ENCODE assay signal across 8 cellular contexts in genomic region chr2:175180701-175181103, GRCh38. TPM values are rescaled to one million over a fixed set of nuclear protein-coding genes. Genes with fewer than 3 reads are reported as not detected.
DNase-seq lines count a peak whose midpoint lies in the region; ATAC-seq and TF ChIP-seq lines count a peak whose summit lies in the region.

No MANE protein-coding gene starts in this region.

- DNase-seq in GM10266 (ENCODE audit: extremely low spot score), result peak; percentile 48
- peak; percentile 34 for DNase-seq in LHCN-M2 (ENCODE audit: low read depth)
- peak; percentile 26 for DNase-seq in WERI-Rb-1
- DNase-seq in coronary artery (ENCODE audit: low spot score), result peak; percentile 74
- peak in 1 of 2 donors; percentile 20 for DNase-seq in lower leg skin (ENCODE audit: low spot score in 2 of 2)
- DNase-seq in stimulated activated CD4-positive, alpha-beta T cell treated with anti-CD3 and anti-CD28 coated beads, TNF-alpha, amount 100 ng/mL, for 4 hours (ENCODE audit: low read depth in 3 of 3), result peak in 2 of 3 experiments; percentile 20 to 42
- DNase-seq in NCI-H1417 treated with DMSO at 0.1 percent for 48 hours (lab: John Stamatoyannopoulos, UW), result no peak

- 4 to 5% methylated on average over 10 of the region's 10 CpGs for WGBS in lower leg skin, 2 donors

- H3K4me3 ChIP-seq in WERI-Rb-1 (ENCODE audit: low read depth, low read length) (peak overlapping the region; percentile 94), coronary artery (peak overlapping the region; percentile 85), lower leg skin (ENCODE audit: low read depth, poor library complexity, severe bottlenecking) (peak overlapping the region; percentile 76)

- H3K27ac ChIP-seq in WERI-Rb-1 (peak overlapping the region; percentile 76), coronary artery (peak overlapping the region; percentile 85 to 87)

- ATAC-seq in GM21786 (IDR thresholded peaks at IDR 0.05; ENCODE audit: unreplicated experiment), result peak; percentile 47

- H3K36me3 ChIP-seq in WERI-Rb-1, result peaks cover 36% of the 10 kb centered on the region

- no peaks in the 10 kb centered on the region for H3K27me3 ChIP-seq in WERI-Rb-1 (ENCODE audit: insufficient read depth, low read depth, severe bottlenecking)

- TF ChIP-seq POLR2A in lower leg skin (IDR thresholded peaks at IDR 0.05), result no peak

- H3K9me3 ChIP-seq in WERI-Rb-1 (ENCODE audit: severe bottlenecking), result no peaks in the 10 kb centered on the region

- TF ChIP-seq CTCF in GM10266 (IDR thresholded peaks at IDR 0.05; ENCODE audit: control insufficient read depth, insufficient read depth, low read depth, missing control alignments), result no peak
- TF ChIP-seq CTCF in WERI-Rb-1 (IDR thresholded peaks at IDR 0.05; ENCODE audit: low read depth, low read length), result no peak
- no peak for TF ChIP-seq CTCF in coronary artery (IDR thresholded peaks at IDR 0.05)
- no peak for TF ChIP-seq CTCF in lower leg skin (IDR thresholded peaks at IDR 0.05)

- intact Hi-C loops in lower leg skin (cut with DNase I; ENCODE audit: low total_unique reads), result no loop called here

RNA-seq across cellular contexts. Expression of gene ATP5MC3, which starts 0.8 kb away (rescaled TPM):
- total RNA-seq in LHCN-M2 (2014; rRNA removed), result 176 and 215 TPM in 2 replicates
- 439 TPM for polyA plus RNA-seq in LHCN-M2 (2012)
- total RNA-seq in lower leg skin, result 100 to 1,000 TPM in 2 of 4 donors, 10 to 100 TPM in 2; 62.7 to 170 (median 105) TPM

RNA-seq across cellular contexts. Expression of gene ATF2, which starts 12.7 kb away (rescaled TPM):
- total RNA-seq in LHCN-M2 (2014; rRNA removed) (35.5 and 37.3 TPM in 2 replicates), lower leg skin (10 to 100 TPM; 19.1 to 24.5 (median 21.5) TPM)
- polyA plus RNA-seq in LHCN-M2 (2012), result 10.6 TPM
